Comparison of ENCODE assay signal across 2 cellular contexts in the genomic region with DNA sequence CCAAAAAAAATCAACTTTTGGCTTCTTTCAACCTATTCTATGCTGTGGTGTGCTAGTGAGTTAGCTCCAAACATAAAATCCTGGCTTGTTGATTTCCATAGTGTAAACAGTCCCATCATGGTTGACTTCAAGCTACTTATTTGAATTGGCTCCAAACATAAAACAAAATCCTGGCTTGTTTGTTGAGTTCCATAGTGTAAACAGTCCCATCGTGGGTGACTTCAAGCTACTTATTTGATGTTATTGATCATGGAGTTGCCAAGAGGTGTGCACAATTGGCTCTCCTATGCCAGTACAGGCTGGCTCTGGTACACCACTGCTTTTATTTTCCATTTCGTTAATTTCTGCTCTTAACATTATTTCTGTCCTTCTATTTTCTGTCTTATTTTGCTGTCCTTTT.
TF ChIP-seq lines count a peak whose summit lies in the region.

No MANE protein-coding gene starts in this region.

TF ChIP-seq in HCT116, 20 proteins besides CTCF, POLR2A, EP300 and RAD21:
- no peak for TF ChIP-seq POLR2AphosphoS5 (IDR thresholded peaks at IDR 0.05; ENCODE audit: low read depth, low read length)
- TF ChIP-seq REST (IDR thresholded peaks at IDR 0.05; ENCODE audit: low read depth) = no peak
- TF ChIP-seq YY1 (IDR thresholded peaks at IDR 0.05; ENCODE audit: extremely low read depth, insufficient replicate concordance, low read depth, low read length) = no peak
- 0 out of 2 replicates have a peak, but pooled peaks have one; percentile 21 for TF ChIP-seq EGR1 (IDR thresholded peaks at IDR 0.05; ENCODE audit: low read depth)
- TF ChIP-seq ATF3 (IDR thresholded peaks at IDR 0.05) = no peak
- no peak for TF ChIP-seq SIN3A (IDR thresholded peaks at IDR 0.05; ENCODE audit: low read depth)
- no peak for TF ChIP-seq CEBPB (IDR thresholded peaks at IDR 0.05; ENCODE audit: low read depth)
- TF ChIP-seq ZFX (IDR thresholded peaks at IDR 0.05) = no peak

TF ChIP-seq in HepG2, 621 proteins besides CTCF, POLR2A, EP300 and RAD21 (continues in another document):
- TF ChIP-seq BCL6 (CRISPR knock-in tag; IDR thresholded peaks at IDR 0.05) (0 out of 2 replicates have a peak, but pooled peaks have one; percentile 19), XBP1 (CRISPR knock-in tag; IDR thresholded peaks at IDR 0.05) (no peak), GABPA (IDR thresholded peaks at IDR 0.05; ENCODE audit: low read depth, low read length) (no peak), GABPA (CRISPR knock-in tag; IDR thresholded peaks at IDR 0.05; ENCODE audit: low read depth) (0 out of 2 replicates have a peak, but pooled peaks have one; percentile 7), SMAD9 (CRISPR knock-in tag; IDR thresholded peaks at IDR 0.05) (no peak), ZMAT3 (CRISPR knock-in tag; conservative IDR thresholded peaks at IDR 0.05) (no peak), MAF1 (CRISPR knock-in tag; IDR thresholded peaks at IDR 0.05; ENCODE audit: borderline replicate concordance) (no peak), TCF7 (IDR thresholded peaks at IDR 0.05; ENCODE audit: low read depth) (0 out of 2 replicates have a peak, but pooled peaks have one; percentile 43), ZNF333 (CRISPR knock-in tag; IDR thresholded peaks at IDR 0.05; ENCODE audit: borderline replicate concordance) (no peak), FOXK1 (CRISPR knock-in tag; IDR thresholded peaks at IDR 0.05; ENCODE audit: borderline replicate concordance, low read depth) (0 out of 2 replicates have a peak, but pooled peaks have one; percentile 21), ZNF746 (CRISPR knock-in tag; IDR thresholded peaks at IDR 0.05) (no peak), ZGPAT (CRISPR knock-in tag; IDR thresholded peaks at IDR 0.05) (0 out of 2 replicates have a peak, but pooled peaks have one; percentile 29), SAFB2 (CRISPR knock-in tag; IDR thresholded peaks at IDR 0.05; ENCODE audit: borderline replicate concordance, low read depth) (no peak), PAXIP1 (CRISPR knock-in tag; conservative IDR thresholded peaks at IDR 0.05) (peak; percentile 64), GTF2F1 (IDR thresholded peaks at IDR 0.05; ENCODE audit: low read length) (no peak), GATAD2A (CRISPR knock-in tag; IDR thresholded peaks at IDR 0.05) (peak; percentile 69), FOXP4 (CRISPR knock-in tag; IDR thresholded peaks at IDR 0.05) (0 out of 2 replicates have a peak, but pooled peaks have one; percentile 34), FOXA3 (CRISPR knock-in tag; IDR thresholded peaks at IDR 0.05) (peak; percentile 75), THAP11 (CRISPR knock-in tag; IDR thresholded peaks at IDR 0.05) (0 out of 2 replicates have a peak, but pooled peaks have one; percentile 16)
- TF ChIP-seq, protein P1, sequence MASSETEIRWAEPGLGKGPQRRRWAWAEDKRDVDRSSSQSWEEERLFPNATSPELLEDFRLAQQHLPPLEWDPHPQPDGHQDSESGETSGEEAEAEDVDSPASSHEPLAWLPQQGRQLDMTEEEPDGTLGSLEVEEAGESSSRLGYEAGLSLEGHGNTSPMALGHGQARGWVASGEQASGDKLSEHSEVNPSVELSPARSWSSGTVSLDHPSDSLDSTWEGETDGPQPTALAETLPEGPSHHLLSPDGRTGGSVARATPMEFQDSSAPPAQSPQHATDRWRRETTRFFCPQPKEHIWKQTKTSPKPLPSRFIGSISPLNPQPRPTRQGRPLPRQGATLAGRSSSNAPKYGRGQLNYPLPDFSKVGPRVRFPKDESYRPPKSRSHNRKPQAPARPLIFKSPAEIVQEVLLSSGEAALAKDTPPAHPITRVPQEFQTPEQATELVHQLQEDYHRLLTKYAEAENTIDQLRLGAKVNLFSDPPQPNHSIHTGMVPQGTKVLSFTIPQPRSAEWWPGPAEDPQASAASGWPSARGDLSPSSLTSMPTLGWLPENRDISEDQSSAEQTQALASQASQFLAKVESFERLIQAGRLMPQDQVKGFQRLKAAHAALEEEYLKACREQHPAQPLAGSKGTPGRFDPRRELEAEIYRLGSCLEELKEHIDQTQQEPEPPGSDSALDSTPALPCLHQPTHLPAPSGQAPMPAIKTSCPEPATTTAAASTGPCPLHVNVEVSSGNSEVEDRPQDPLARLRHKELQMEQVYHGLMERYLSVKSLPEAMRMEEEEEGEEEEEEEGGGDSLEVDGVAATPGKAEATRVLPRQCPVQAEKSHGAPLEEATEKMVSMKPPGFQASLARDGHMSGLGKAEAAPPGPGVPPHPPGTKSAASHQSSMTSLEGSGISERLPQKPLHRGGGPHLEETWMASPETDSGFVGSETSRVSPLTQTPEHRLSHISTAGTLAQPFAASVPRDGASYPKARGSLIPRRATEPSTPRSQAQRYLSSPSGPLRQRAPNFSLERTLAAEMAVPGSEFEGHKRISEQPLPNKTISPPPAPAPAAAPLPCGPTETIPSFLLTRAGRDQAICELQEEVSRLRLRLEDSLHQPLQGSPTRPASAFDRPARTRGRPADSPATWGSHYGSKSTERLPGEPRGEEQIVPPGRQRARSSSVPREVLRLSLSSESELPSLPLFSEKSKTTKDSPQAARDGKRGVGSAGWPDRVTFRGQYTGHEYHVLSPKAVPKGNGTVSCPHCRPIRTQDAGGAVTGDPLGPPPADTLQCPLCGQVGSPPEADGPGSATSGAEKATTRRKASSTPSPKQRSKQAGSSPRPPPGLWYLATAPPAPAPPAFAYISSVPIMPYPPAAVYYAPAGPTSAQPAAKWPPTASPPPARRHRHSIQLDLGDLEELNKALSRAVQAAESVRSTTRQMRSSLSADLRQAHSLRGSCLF (CRISPR knock-in tag; IDR thresholded peaks at IDR 0.05; ENCODE audit: borderline replicate concordance) = no peak
- TF ChIP-seq, protein P2, sequence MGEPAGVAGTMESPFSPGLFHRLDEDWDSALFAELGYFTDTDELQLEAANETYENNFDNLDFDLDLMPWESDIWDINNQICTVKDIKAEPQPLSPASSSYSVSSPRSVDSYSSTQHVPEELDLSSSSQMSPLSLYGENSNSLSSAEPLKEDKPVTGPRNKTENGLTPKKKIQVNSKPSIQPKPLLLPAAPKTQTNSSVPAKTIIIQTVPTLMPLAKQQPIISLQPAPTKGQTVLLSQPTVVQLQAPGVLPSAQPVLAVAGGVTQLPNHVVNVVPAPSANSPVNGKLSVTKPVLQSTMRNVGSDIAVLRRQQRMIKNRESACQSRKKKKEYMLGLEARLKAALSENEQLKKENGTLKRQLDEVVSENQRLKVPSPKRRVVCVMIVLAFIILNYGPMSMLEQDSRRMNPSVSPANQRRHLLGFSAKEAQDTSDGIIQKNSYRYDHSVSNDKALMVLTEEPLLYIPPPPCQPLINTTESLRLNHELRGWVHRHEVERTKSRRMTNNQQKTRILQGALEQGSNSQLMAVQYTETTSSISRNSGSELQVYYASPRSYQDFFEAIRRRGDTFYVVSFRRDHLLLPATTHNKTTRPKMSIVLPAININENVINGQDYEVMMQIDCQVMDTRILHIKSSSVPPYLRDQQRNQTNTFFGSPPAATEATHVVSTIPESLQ (CRISPR knock-in tag; conservative IDR thresholded peaks at IDR 0.05) = no peak
- TF ChIP-seq, protein P3, sequence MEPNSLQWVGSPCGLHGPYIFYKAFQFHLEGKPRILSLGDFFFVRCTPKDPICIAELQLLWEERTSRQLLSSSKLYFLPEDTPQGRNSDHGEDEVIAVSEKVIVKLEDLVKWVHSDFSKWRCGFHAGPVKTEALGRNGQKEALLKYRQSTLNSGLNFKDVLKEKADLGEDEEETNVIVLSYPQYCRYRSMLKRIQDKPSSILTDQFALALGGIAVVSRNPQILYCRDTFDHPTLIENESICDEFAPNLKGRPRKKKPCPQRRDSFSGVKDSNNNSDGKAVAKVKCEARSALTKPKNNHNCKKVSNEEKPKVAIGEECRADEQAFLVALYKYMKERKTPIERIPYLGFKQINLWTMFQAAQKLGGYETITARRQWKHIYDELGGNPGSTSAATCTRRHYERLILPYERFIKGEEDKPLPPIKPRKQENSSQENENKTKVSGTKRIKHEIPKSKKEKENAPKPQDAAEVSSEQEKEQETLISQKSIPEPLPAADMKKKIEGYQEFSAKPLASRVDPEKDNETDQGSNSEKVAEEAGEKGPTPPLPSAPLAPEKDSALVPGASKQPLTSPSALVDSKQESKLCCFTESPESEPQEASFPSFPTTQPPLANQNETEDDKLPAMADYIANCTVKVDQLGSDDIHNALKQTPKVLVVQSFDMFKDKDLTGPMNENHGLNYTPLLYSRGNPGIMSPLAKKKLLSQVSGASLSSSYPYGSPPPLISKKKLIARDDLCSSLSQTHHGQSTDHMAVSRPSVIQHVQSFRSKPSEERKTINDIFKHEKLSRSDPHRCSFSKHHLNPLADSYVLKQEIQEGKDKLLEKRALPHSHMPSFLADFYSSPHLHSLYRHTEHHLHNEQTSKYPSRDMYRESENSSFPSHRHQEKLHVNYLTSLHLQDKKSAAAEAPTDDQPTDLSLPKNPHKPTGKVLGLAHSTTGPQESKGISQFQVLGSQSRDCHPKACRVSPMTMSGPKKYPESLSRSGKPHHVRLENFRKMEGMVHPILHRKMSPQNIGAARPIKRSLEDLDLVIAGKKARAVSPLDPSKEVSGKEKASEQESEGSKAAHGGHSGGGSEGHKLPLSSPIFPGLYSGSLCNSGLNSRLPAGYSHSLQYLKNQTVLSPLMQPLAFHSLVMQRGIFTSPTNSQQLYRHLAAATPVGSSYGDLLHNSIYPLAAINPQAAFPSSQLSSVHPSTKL (CRISPR knock-in tag; IDR thresholded peaks at IDR 0.05) = peak; percentile 27; the same call in 1 of the 2 replicates
